Comparison of ENCODE assay signal across 1 cellular context in the genomic region with DNA sequence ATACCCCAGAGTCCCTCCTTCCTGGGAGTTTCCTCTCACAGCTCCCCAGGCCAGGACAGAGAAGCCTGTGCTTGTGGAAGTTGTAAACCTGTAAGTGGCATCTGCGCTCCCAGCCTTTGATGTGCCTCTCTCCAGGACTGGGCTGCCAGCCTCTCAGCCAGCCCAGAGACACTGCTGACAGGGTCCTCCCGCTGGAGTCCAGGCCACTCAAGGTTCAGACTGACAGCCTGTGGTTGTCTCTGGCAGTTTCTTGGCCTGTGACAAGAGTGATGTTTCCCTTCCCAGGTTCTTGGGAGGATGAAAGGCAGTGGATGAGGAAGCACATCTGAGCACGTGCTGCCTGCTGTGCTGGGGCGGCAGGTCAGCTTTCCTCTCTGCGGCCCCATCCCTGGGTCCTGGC.
A peak's percentile ranks its signal among the peaks of the same experiment; 100 is the strongest.
TF ChIP-seq lines count a peak whose summit lies in the region.

No MANE protein-coding gene starts in this region.

TF ChIP-seq in HEK293, 187 proteins besides CTCF, POLR2A, EP300 and RAD21:
- TF ChIP-seq, protein P1, sequence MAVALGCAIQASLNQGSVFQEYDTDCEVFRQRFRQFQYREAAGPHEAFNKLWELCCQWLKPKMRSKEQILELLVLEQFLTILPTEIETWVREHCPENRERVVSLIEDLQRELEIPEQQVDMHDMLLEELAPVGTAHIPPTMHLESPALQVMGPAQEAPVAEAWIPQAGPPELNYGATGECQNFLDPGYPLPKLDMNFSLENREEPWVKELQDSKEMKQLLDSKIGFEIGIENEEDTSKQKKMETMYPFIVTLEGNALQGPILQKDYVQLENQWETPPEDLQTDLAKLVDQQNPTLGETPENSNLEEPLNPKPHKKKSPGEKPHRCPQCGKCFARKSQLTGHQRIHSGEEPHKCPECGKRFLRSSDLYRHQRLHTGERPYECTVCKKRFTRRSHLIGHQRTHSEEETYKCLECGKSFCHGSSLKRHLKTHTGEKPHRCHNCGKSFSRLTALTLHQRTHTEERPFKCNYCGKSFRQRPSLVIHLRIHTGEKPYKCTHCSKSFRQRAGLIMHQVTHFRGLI (tag by site-specific recombination; IDR thresholded peaks at IDR 0.05) = no peak
- no peak for TF ChIP-seq GLI4 (tag by site-specific recombination; IDR thresholded peaks at IDR 0.05)
- TF ChIP-seq ZBTB17 (tag by site-specific recombination; IDR thresholded peaks at IDR 0.05) = peak; percentile 72
- TF ChIP-seq, protein P2, sequence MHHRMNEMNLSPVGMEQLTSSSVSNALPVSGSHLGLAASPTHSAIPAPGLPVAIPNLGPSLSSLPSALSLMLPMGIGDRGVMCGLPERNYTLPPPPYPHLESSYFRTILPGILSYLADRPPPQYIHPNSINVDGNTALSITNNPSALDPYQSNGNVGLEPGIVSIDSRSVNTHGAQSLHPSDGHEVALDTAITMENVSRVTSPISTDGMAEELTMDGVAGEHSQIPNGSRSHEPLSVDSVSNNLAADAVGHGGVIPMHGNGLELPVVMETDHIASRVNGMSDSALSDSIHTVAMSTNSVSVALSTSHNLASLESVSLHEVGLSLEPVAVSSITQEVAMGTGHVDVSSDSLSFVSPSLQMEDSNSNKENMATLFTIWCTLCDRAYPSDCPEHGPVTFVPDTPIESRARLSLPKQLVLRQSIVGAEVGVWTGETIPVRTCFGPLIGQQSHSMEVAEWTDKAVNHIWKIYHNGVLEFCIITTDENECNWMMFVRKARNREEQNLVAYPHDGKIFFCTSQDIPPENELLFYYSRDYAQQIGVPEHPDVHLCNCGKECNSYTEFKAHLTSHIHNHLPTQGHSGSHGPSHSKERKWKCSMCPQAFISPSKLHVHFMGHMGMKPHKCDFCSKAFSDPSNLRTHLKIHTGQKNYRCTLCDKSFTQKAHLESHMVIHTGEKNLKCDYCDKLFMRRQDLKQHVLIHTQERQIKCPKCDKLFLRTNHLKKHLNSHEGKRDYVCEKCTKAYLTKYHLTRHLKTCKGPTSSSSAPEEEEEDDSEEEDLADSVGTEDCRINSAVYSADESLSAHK (tag by site-specific recombination; IDR thresholded peaks at IDR 0.05) = no peak
- TF ChIP-seq ZNF776 (tag by site-specific recombination; IDR thresholded peaks at IDR 0.05; ENCODE audit: borderline replicate concordance) = no peak
- no peak for TF ChIP-seq ZNF529 (tag by site-specific recombination; IDR thresholded peaks at IDR 0.05; ENCODE audit: insufficient replicate concordance)
- no peak for TF ChIP-seq ZNF560 (tag by site-specific recombination; IDR thresholded peaks at IDR 0.05; ENCODE audit: borderline replicate concordance)
- TF ChIP-seq ZIC2 (tag by site-specific recombination; IDR thresholded peaks at IDR 0.05) = peak; percentile 95
- TF ChIP-seq ZNF112 (tag by site-specific recombination; IDR thresholded peaks at IDR 0.05) = no peak
- no peak for TF ChIP-seq HOXC10 (CRISPR knock-in tag; IDR thresholded peaks at IDR 0.05)
- no peak for TF ChIP-seq ZNF768 (tag by site-specific recombination; IDR thresholded peaks at IDR 0.05)
- no peak for TF ChIP-seq ZNF629 (tag by site-specific recombination; IDR thresholded peaks at IDR 0.05)
- no peak for TF ChIP-seq GLIS1 (tag by site-specific recombination; IDR thresholded peaks at IDR 0.05)
- TF ChIP-seq ZNF121 (tag by site-specific recombination; IDR thresholded peaks at IDR 0.05) = no peak
- TF ChIP-seq GFI1B (tag by site-specific recombination; IDR thresholded peaks at IDR 0.05) = no peak
- TF ChIP-seq ZNF600 (tag by site-specific recombination; IDR thresholded peaks at IDR 0.05) = 0 out of 2 replicates have a peak, but pooled peaks have one; percentile 0
- TF ChIP-seq ZNF174 (tag by site-specific recombination; IDR thresholded peaks at IDR 0.05) = no peak
- TF ChIP-seq ZNF548 (tag by site-specific recombination; IDR thresholded peaks at IDR 0.05) = no peak
